ENCODE assay signal across 18 cellular contexts in genomic region chr12:70338531-70338930, GRCh38.
"Had no signal": no experiment of that assay in that cellular context is flagged by ENCODE, and none has a peak within 500 bp of the region (broad histone marks: within the 10 kb centered on the region; RNA-seq: fewer than 3 reads in every experiment).

No MANE protein-coding gene starts in this region.

- H3K4me1 ChIP-seq: ascending aorta, foreskin keratinocyte, tibial nerve, uterus had no signal

- DNase-seq: activated CD4-positive, alpha-beta T cell treated with anti-CD3 and anti-CD28 coated beads for 36 hours; activated CD4-positive, alpha-beta T cell treated with anti-CD3 and anti-CD28 coated beads, Interleukin-2, amount 50 U/mL, for 48 hours; activated naive CD4-positive, alpha-beta T cell treated with anti-CD3 and anti-CD28 coated beads for 36 hours; activated naive CD8-positive, alpha-beta T cell treated with anti-CD3 and anti-CD28 coated beads, Interleukin-2, amount 50 U/mL, for 24 hours; activated T-cell treated with anti-CD3 and anti-CD28 coated beads, Interleukin-2, amount 50 U/mL, for 24 hours; foreskin keratinocyte; hippocampal formation; islet precursor cell; retina; stimulated activated CD4-positive, alpha-beta T cell treated with anti-CD3 and anti-CD28 coated beads, Interleukin-12 subunit alpha, Interleukin-12 subunit beta, amount 100 ng/mL, for 4 hours; stimulated activated CD4-positive, alpha-beta T cell treated with anti-CD3 and anti-CD28 coated beads, Interleukin-1b, Interleukin-23, amount 100 ng/mL, for 48 hours; stimulated activated naive CD4-positive, alpha-beta T cell treated with Interleukin-2 at 50 U/mL for 16 hours; substantia nigra; T-helper 17 cell; uterus had no signal

- H3K27me3 ChIP-seq: ascending aorta, cardiac muscle cell, foreskin keratinocyte, tibial nerve, uterus had no signal

- H3K9me3 ChIP-seq: ascending aorta, tibial nerve, uterus had no signal

- H3K27ac ChIP-seq: ascending aorta, cardiac muscle cell, foreskin keratinocyte, tibial nerve, uterus had no signal

- H3K4me3 ChIP-seq: ascending aorta, cardiac muscle cell, tibial nerve, uterus had no signal

- H3K36me3 ChIP-seq: uterus had no signal
